9 cellular contexts compared by ENCODE assay signal in the genomic region with DNA sequence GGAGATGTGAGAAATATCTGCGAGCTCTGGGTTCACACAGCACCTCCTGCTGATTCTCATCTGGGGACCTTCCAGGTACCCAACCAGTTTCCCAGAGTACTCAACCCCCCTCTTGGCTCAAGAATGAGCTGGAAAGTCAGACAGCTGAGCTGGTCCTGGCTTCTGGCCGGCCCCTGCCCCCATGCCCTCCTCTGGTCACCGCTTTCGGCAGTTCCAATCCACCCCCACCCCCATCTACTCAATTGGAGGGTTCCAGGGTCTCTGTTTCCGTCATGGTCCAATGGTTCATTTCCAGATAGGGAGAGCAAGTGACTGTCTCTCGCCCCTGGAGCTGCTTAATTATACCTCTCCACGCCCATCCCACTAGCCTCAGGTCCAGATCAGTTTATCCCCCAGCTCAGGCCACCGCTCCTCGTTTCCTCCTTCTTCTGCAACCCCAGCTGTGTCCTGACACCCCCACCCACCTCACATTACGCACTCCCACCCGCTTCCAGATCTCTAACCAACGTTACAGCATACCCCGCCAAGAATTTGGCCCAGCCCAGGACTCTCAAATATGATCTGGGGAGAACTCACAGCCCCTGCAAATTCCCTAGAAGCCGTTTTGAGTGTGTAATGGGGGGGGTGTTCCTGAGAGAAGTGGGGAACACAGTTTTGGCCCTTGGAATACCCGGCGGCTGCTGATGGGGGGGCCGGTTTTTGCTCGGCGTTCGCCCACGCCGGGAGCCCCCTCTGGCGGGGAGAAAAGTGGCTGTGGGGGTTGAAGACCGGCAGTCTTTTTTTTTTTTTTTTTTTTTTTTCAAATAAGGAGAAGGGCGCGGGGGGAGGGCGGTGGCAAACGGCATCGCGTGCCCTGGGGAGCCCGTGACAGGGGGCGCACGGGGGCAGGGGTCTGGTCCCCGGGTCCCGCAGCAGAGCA. TPM values are rescaled to one million over a fixed set of nuclear protein-coding genes. Genes with fewer than 3 reads are reported as not detected.
DNase-seq lines count a peak whose midpoint lies in the region; ATAC-seq and TF ChIP-seq lines count a peak whose summit lies in the region.
"Had no signal": no experiment of that assay in that cellular context is flagged by ENCODE, and none has a peak within 500 bp of the region (broad histone marks: within the 10 kb centered on the region; RNA-seq: fewer than 3 reads in every experiment).

No MANE protein-coding gene starts in this region.

- no peak for ATAC-seq in DND-41 (ENCODE audit: insufficient read depth, low read depth)
- no peak for ATAC-seq in GM21526 (IDR thresholded peaks at IDR 0.05; ENCODE audit: low FRiP score, unreplicated experiment)

- H3K4me3 Mint-ChIP-seq in activated naive CD8-positive, alpha-beta T cell treated with anti-CD3 and anti-CD28 coated beads for 36 hours = peak overlapping the region; percentile 70
- H3K4me3 Mint-ChIP-seq in nephron = peak overlapping the region; percentile 66 to 85 (median 72)

- peak overlapping the region; percentile 74 for H3K4me2 ChIP-seq in DND-41 (ENCODE audit: insufficient read depth, low read length)

- TF ChIP-seq RAD21 in Ishikawa (IDR thresholded peaks at IDR 0.05; ENCODE audit: low read depth) = no peak

- no peaks in the 10 kb centered on the region for H3K9me3 Mint-ChIP-seq in activated naive CD8-positive, alpha-beta T cell treated with anti-CD3 and anti-CD28 coated beads for 36 hours
- no peaks in the 10 kb centered on the region for H3K9me3 Mint-ChIP-seq in nephron

- H3K36me3 ChIP-seq in DND-41 (ENCODE audit: insufficient read depth, low read length) (no peaks in the 10 kb centered on the region), Peyer's patch (no peaks in the 10 kb centered on the region), uterus (no peaks in the 10 kb centered on the region)
- H3K36me3 ChIP-seq: ascending aorta had no signal

- no peak for TF ChIP-seq EP300 in Ishikawa (IDR thresholded peaks at IDR 0.05; ENCODE audit: borderline replicate concordance)

- no peak for TF ChIP-seq POLR2A in Peyer's patch (IDR thresholded peaks at IDR 0.05)
- TF ChIP-seq POLR2A in uterus (IDR thresholded peaks at IDR 0.05) = no peak

- H3K27me3 Mint-ChIP-seq in activated naive CD8-positive, alpha-beta T cell treated with anti-CD3 and anti-CD28 coated beads for 36 hours = peaks cover 55% of the 10 kb centered on the region
- peaks cover 88% of the 10 kb centered on the region for H3K27me3 Mint-ChIP-seq in nephron (ENCODE audit: low read depth)

- no peaks in the 10 kb centered on the region for H3K79me2 ChIP-seq in DND-41 (ENCODE audit: insufficient read depth, low read length)

- H3K27ac Mint-ChIP-seq in activated naive CD8-positive, alpha-beta T cell treated with anti-CD3 and anti-CD28 coated beads for 36 hours = peak overlapping the region; percentile 12
- H3K27ac Mint-ChIP-seq in nephron = no peak overlapping the region

- peaks cover 21% of the 10 kb centered on the region for H4K20me1 ChIP-seq in DND-41 (ENCODE audit: insufficient read depth, low read length)

- peaks cover 3% of the 10 kb centered on the region for H3K36me3 Mint-ChIP-seq in activated naive CD8-positive, alpha-beta T cell treated with anti-CD3 and anti-CD28 coated beads for 36 hours
- no peaks in the 10 kb centered on the region for H3K36me3 Mint-ChIP-seq in nephron (ENCODE audit: low read depth)

- peaks cover 48% of the 10 kb centered on the region for H3K4me1 Mint-ChIP-seq in activated naive CD8-positive, alpha-beta T cell treated with anti-CD3 and anti-CD28 coated beads for 36 hours
- peaks cover 36% of the 10 kb centered on the region for H3K4me1 Mint-ChIP-seq in nephron

- intact Hi-C loops in uterus (cut with DNase I; ENCODE audit: low total_unique reads) = no loop called here

- no peak overlapping the region for H2AFZ ChIP-seq in DND-41 (ENCODE audit: low read depth, low read length)

- peak; percentile 34 for DNase-seq in DND-41
- no peak for DNase-seq in activated naive CD8-positive, alpha-beta T cell treated with anti-CD3 and anti-CD28 coated beads for 36 hours
- DNase-seq in ureter (ENCODE audit: low spot score) = no peak
- no peak for DNase-seq in Peyer's patch
- DNase-seq in uterus = no peak

- H3K9me3 ChIP-seq in DND-41 (ENCODE audit: insufficient read depth, low read length, severe bottlenecking) = no peaks in the 10 kb centered on the region
- no peaks in the 10 kb centered on the region for H3K9me3 ChIP-seq in Peyer's patch
- no peaks in the 10 kb centered on the region for H3K9me3 ChIP-seq in uterus

- peak overlapping the region; percentile 45; the same call in 1 of the 2 replicates for H3K9ac ChIP-seq in DND-41 (ENCODE audit: low read depth, low read length)

- H3K27ac ChIP-seq in DND-41 (ENCODE audit: low read length) (no peak overlapping the region), Peyer's patch (no peak overlapping the region), uterus (no peak overlapping the region)
- H3K27ac ChIP-seq: ascending aorta had no signal

- H3K27me3 ChIP-seq in DND-41 (ENCODE audit: insufficient read depth, low read length, poor library complexity) = peaks cover 49% of the 10 kb centered on the region
- H3K27me3 ChIP-seq in Peyer's patch = peaks cover 0 to 51% of the 10 kb centered on the region in 2 donors
- peaks cover 33 to 38% of the 10 kb centered on the region in 2 donors for H3K27me3 ChIP-seq in uterus

- H3K4me1 ChIP-seq in DND-41 (ENCODE audit: insufficient read depth, low read length) = peaks cover 41% of the 10 kb centered on the region
- peaks cover 0 to 45% (median 38%) of the 10 kb centered on the region in 4 donors for H3K4me1 ChIP-seq in Peyer's patch
- H3K4me1 ChIP-seq in uterus = peaks cover 0 to 32% of the 10 kb centered on the region in 2 donors

- H3K4me3 ChIP-seq in DND-41 (ENCODE audit: low read depth in 1 of 2, low read length in 2 of 2) (peak overlapping the region in 1 of 2 experiments; percentile 59; a peak in 2 of 4 replicates), Peyer's patch (peak overlapping the region in 1 of 4 donors; percentile 33), uterus (no peak overlapping the region)

- TF ChIP-seq CTCF in DND-41 (IDR thresholded peaks at IDR 0.05; ENCODE audit: borderline replicate concordance, extremely low read depth, low read length, poor library complexity, severe bottlenecking) = peak; percentile 21
- no peak for TF ChIP-seq CTCF in nephron (IDR thresholded peaks at IDR 0.05; ENCODE audit: unreplicated experiment in 3 of 3)
- TF ChIP-seq CTCF in Peyer's patch (IDR thresholded peaks at IDR 0.05) = no peak
- TF ChIP-seq CTCF in uterus (IDR thresholded peaks at IDR 0.05) = no peak

TF ChIP-seq in Ishikawa, 13 proteins besides CTCF, POLR2A, EP300 and RAD21:
- no peak for TF ChIP-seq FOXM1 (IDR thresholded peaks at IDR 0.05; ENCODE audit: borderline replicate concordance, low read depth)
- TF ChIP-seq, protein P1, sequence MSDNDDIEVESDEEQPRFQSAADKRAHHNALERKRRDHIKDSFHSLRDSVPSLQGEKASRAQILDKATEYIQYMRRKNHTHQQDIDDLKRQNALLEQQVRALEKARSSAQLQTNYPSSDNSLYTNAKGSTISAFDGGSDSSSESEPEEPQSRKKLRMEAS (IDR thresholded peaks at IDR 0.05) = 0 out of 2 replicates have a peak, but pooled peaks have one; percentile 23
- 0 out of 2 replicates have a peak, but pooled peaks have one; percentile 31 for TF ChIP-seq TCF12 (IDR thresholded peaks at IDR 0.05; ENCODE audit: low read depth)
- peak; percentile 63 for TF ChIP-seq NFIC (IDR thresholded peaks at IDR 0.05)
- TF ChIP-seq TEAD4 (IDR thresholded peaks at IDR 0.05) = 0 out of 2 replicates have a peak, but pooled peaks have one; percentile 13

RNA-seq across cellular contexts. Expression of a gene that starts 1.8 kb away (rescaled TPM):
- 10 to 100 TPM; 10.6 to 11.4 TPM for total RNA-seq in activated naive CD8-positive, alpha-beta T cell treated with anti-CD3 and anti-CD28 coated beads for 36 hours
- 9.4 TPM for total RNA-seq in ureter
- 1 to 10 TPM; 3.3 to 7.2 (median 5.1) TPM for total RNA-seq in Peyer's patch
- total RNA-seq in uterus = 10 to 100 TPM in 1 of 4 donors, 1 to 10 TPM in 3; 3.2 to 10.6 (median 4.1) TPM

RNA-seq across cellular contexts. Expression of a gene that starts 15.2 kb away (rescaled TPM):
- total RNA-seq in activated naive CD8-positive, alpha-beta T cell treated with anti-CD3 and anti-CD28 coated beads for 36 hours = 100 to 1,000 TPM; 242 to 252 TPM
- total RNA-seq in ureter = 192 TPM
- total RNA-seq in Peyer's patch = 100 to 1,000 TPM; 118 to 443 (median 159) TPM
- total RNA-seq in uterus = 100 to 1,000 TPM in 2 of 4 donors, 10 to 100 TPM in 2; 41.5 to 163 (median 129) TPM

RNA-seq across cellular contexts. Expression of a gene that starts 38.2 kb away (rescaled TPM):
- total RNA-seq in activated naive CD8-positive, alpha-beta T cell treated with anti-CD3 and anti-CD28 coated beads for 36 hours = 100 to 1,000 TPM; 153 to 155 TPM
- total RNA-seq in ureter = 142 TPM
- total RNA-seq in Peyer's patch = 100 to 1,000 TPM; 138 to 531 (median 246) TPM
- 100 to 1,000 TPM in 1 of 4 donors, 10 to 100 TPM in 3; 22.0 to 112 (median 67.8) TPM for total RNA-seq in uterus
